In the genomic region with DNA sequence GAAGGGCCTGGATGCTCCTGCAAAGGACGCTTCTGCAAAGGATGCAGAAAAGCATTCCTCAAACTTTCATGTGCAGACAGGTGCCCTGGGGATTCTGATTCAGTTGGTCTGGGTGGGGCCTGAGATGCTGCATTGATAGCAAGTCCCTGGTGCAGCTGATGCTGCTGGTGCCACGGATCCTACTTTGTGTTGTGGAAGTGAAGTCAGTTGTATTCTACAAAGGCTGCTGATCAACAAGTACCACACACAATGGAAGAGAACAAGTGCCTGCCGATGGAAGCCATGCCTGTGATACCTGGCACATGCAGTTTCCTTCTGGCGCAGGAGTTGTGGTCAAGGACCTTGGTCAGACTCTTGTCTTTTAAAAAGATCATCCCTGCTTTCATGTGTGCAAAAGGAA, we compare ENCODE assay signal across 1 cellular context.
TF ChIP-seq lines count a peak whose summit lies in the region.

No MANE protein-coding gene starts in this region.

TF ChIP-seq in A549, 52 proteins besides CTCF, POLR2A, EP300 and RAD21 (continued from another document):
- TF ChIP-seq, protein P1, sequence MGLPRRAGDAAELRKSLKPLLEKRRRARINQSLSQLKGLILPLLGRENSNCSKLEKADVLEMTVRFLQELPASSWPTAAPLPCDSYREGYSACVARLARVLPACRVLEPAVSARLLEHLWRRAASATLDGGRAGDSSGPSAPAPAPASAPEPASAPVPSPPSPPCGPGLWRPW (IDR thresholded peaks at IDR 0.05), result no peak
- no peak for TF ChIP-seq RNF2 (IDR thresholded peaks at IDR 0.05; ENCODE audit: borderline replicate concordance, low read depth)
- no peak for TF ChIP-seq ZFP36 (IDR thresholded peaks at IDR 0.05; ENCODE audit: borderline replicate concordance, partially characterized antibody)
- TF ChIP-seq MAZ (IDR thresholded peaks at IDR 0.05; ENCODE audit: borderline replicate concordance, low read depth, low read length), result no peak
- TF ChIP-seq FOSB (CRISPR knock-in tag; IDR thresholded peaks at IDR 0.05), result no peak
- no peak for TF ChIP-seq SREBF2 (IDR thresholded peaks at IDR 0.05)
- TF ChIP-seq, protein P2, sequence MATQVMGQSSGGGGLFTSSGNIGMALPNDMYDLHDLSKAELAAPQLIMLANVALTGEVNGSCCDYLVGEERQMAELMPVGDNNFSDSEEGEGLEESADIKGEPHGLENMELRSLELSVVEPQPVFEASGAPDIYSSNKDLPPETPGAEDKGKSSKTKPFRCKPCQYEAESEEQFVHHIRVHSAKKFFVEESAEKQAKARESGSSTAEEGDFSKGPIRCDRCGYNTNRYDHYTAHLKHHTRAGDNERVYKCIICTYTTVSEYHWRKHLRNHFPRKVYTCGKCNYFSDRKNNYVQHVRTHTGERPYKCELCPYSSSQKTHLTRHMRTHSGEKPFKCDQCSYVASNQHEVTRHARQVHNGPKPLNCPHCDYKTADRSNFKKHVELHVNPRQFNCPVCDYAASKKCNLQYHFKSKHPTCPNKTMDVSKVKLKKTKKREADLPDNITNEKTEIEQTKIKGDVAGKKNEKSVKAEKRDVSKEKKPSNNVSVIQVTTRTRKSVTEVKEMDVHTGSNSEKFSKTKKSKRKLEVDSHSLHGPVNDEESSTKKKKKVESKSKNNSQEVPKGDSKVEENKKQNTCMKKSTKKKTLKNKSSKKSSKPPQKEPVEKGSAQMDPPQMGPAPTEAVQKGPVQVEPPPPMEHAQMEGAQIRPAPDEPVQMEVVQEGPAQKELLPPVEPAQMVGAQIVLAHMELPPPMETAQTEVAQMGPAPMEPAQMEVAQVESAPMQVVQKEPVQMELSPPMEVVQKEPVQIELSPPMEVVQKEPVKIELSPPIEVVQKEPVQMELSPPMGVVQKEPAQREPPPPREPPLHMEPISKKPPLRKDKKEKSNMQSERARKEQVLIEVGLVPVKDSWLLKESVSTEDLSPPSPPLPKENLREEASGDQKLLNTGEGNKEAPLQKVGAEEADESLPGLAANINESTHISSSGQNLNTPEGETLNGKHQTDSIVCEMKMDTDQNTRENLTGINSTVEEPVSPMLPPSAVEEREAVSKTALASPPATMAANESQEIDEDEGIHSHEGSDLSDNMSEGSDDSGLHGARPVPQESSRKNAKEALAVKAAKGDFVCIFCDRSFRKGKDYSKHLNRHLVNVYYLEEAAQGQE (IDR thresholded peaks at IDR 0.05), result no peak
- no peak for TF ChIP-seq EHMT2 (IDR thresholded peaks at IDR 0.05; ENCODE audit: low read depth)
- no peak for TF ChIP-seq KDM1A (IDR thresholded peaks at IDR 0.05; ENCODE audit: low read depth)
- TF ChIP-seq, protein P3, sequence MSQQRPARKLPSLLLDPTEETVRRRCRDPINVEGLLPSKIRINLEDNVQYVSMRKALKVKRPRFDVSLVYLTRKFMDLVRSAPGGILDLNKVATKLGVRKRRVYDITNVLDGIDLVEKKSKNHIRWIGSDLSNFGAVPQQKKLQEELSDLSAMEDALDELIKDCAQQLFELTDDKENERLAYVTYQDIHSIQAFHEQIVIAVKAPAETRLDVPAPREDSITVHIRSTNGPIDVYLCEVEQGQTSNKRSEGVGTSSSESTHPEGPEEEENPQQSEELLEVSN (IDR thresholded peaks at IDR 0.05; ENCODE audit: borderline replicate concordance, low read depth), result no peak
